ENCODE assay signal across 1 cellular context in genomic region chr16:66408181-66409048, GRCh38.
TF ChIP-seq lines count a peak whose summit lies in the region.

No MANE protein-coding gene starts in this region.

TF ChIP-seq in A549, 52 proteins besides CTCF, POLR2A, EP300 and RAD21 (continued from another document):
- TF ChIP-seq REST (IDR thresholded peaks at IDR 0.05), result no peak
